9 cellular contexts compared by ENCODE assay signal in genomic region chr1:162070094-162070748, GRCh38. TPM values are rescaled to one million over a fixed set of nuclear protein-coding genes. Genes with fewer than 3 reads are reported as not detected.
DNase-seq lines count a peak whose midpoint lies in the region; ATAC-seq and TF ChIP-seq lines count a peak whose summit lies in the region.
"Had no signal": no experiment of that assay in that cellular context is flagged by ENCODE, and none has a peak within 500 bp of the region (broad histone marks: within the 10 kb centered on the region; RNA-seq: fewer than 3 reads in every experiment).

No MANE protein-coding gene starts in this region.

- H3K4me1 ChIP-seq in DOHH2 (ENCODE audit: control insufficient read depth, low read length) (0 out of 2 replicates have a peak, but pooled peaks cover 2% of the 10 kb centered on the region), spleen (peaks cover 3 to 26% (median 16%) of the 10 kb centered on the region in 6 donors)

- TF ChIP-seq POLR2A in spleen (IDR thresholded peaks at IDR 0.05), result no peak

- H3K27me3 ChIP-seq in DOHH2 (ENCODE audit: control insufficient read depth, low read length), result peaks cover 39% of the 10 kb centered on the region
- H3K27me3 ChIP-seq in spleen (replicated peaks in 1 of 7), result peaks cover 0 to 94% (median 18%) of the 10 kb centered on the region in 7 donors

- TF ChIP-seq CTCF in DOHH2 (IDR thresholded peaks at IDR 0.05; ENCODE audit: low read depth, low read length, poor library complexity, severe bottlenecking) (no peak), spleen (IDR thresholded peaks at IDR 0.05 in 8 of 11, conservative IDR thresholded peaks at IDR 0.05 in 3 of 11) (no peak)

- DNase-seq in activated naive CD4-positive, alpha-beta T cell treated with anti-CD3 and anti-CD28 coated beads, Interleukin-2, amount 50 U/mL, for 16 hours, result peak; percentile 24
- DNase-seq in iPS-NIHi11 (ENCODE audit: low spot score) (peak; percentile 50), spleen (no peak), AG08395 (ENCODE audit: low spot score) (no peak)

- TF ChIP-seq EP300 in Ishikawa (IDR thresholded peaks at IDR 0.05; ENCODE audit: borderline replicate concordance), result no peak

- H3K9me2 ChIP-seq in DOHH2 (replicated peaks; ENCODE audit: control insufficient read depth, low read length), result no peaks in the 10 kb centered on the region

- no peaks in the 10 kb centered on the region for H3K9me3 ChIP-seq in DOHH2 (ENCODE audit: control insufficient read depth, insufficient read depth, low read length)
- H3K9me3 ChIP-seq in spleen, result no peaks in the 10 kb centered on the region

- TF ChIP-seq RAD21 in Ishikawa (IDR thresholded peaks at IDR 0.05; ENCODE audit: low read depth), result no peak

- H3K79me2 ChIP-seq in DOHH2 (ENCODE audit: control insufficient read depth, low read length), result no peaks in the 10 kb centered on the region

- WGBS in spleen, 5 donors, result 2% methylated on average over 10 to 29 of the region's 29 CpGs

- no peaks in the 10 kb centered on the region for H3F3A ChIP-seq in DOHH2 (ENCODE audit: control insufficient read depth, insufficient read depth)

- intact Hi-C loops in spleen (cut with DNase I; ENCODE audit: low total_unique reads), result no loop called here

- H3K4me3 ChIP-seq in DOHH2 (ENCODE audit: low read length), result peak overlapping the region; percentile 53
- H3K4me3 ChIP-seq in spleen, result peak overlapping the region; percentile 51 to 79 (median 67)

- H3K4me2 ChIP-seq in DOHH2 (ENCODE audit: low read length), result peak overlapping the region; percentile 64

- ATAC-seq in GM21717 (IDR thresholded peaks at IDR 0.05; ENCODE audit: unreplicated experiment), result no peak
- no peak for ATAC-seq in GM18873 (IDR thresholded peaks at IDR 0.05; ENCODE audit: low FRiP score, unreplicated experiment)

- no peaks in the 10 kb centered on the region for H4K20me1 ChIP-seq in DOHH2 (ENCODE audit: control insufficient read depth, insufficient read depth, low read depth, low read length)

- H3K27ac ChIP-seq in DOHH2 (ENCODE audit: low read depth, low read length) (no peak overlapping the region), spleen (peak overlapping the region in 2 of 8 donors; percentile 42 to 77)

- no peaks in the 10 kb centered on the region for H3K36me3 ChIP-seq in DOHH2 (ENCODE audit: control insufficient read depth, low read length)
- no peaks in the 10 kb centered on the region for H3K36me3 ChIP-seq in spleen

TF ChIP-seq in Ishikawa, 13 proteins besides CTCF, POLR2A, EP300 and RAD21:
- TF ChIP-seq REST (IDR thresholded peaks at IDR 0.05; ENCODE audit: low read depth) (no peak), USF1 (IDR thresholded peaks at IDR 0.05) (no peak), NFIC (IDR thresholded peaks at IDR 0.05) (no peak), FOXM1 (IDR thresholded peaks at IDR 0.05; ENCODE audit: borderline replicate concordance, low read depth) (no peak), EGR1 (IDR thresholded peaks at IDR 0.05) (no peak), CEBPB (IDR thresholded peaks at IDR 0.05) (peak; percentile 72), TEAD4 (IDR thresholded peaks at IDR 0.05) (no peak), ZBTB7A (IDR thresholded peaks at IDR 0.05; ENCODE audit: low read depth) (peak; percentile 12), TAF1 (IDR thresholded peaks at IDR 0.05; ENCODE audit: low read depth) (no peak), MAX (IDR thresholded peaks at IDR 0.05) (peak; percentile 48; the same call in 1 of the 2 replicates), TCF12 (IDR thresholded peaks at IDR 0.05; ENCODE audit: low read depth) (no peak), YY1 (IDR thresholded peaks at IDR 0.05; ENCODE audit: low read depth) (no peak), CREB1 (IDR thresholded peaks at IDR 0.05; ENCODE audit: low read depth) (no peak)

RNA-seq across cellular contexts. Expression of gene NOS1AP, which starts 0.7 kb away (rescaled TPM):
- total RNA-seq in spleen, result 1 to 10 TPM in 2 of 7 donors, under 1 TPM in 5; 0.23 to 1.7 (median 0.61) TPM
- under 1 TPM in 1 of 3 donors, not detected in 2; 0.16 TPM for polyA plus RNA-seq in spleen
- total RNA-seq: T-helper 1 cell treated with Interleukin-12 subunit alpha and Interleukin-12 subunit beta and Interleukin-4 antibody, amounts not matched to agents 30 ng/mL and 1 ng/mL, for 36 hours had no signal

RNA-seq across cellular contexts. Expression of gene OLFML2B, which starts 46.6 kb away (rescaled TPM):
- total RNA-seq in spleen, result 10 to 100 TPM in 6 of 7 donors, 1 to 10 TPM in 1; 6.5 to 39.7 (median 17.9) TPM
- 1 to 10 TPM; 3.0 to 3.5 (median 3.3) TPM for polyA plus RNA-seq in spleen
- total RNA-seq: T-helper 1 cell treated with Interleukin-12 subunit alpha and Interleukin-12 subunit beta and Interleukin-4 antibody, amounts not matched to agents 30 ng/mL and 1 ng/mL, for 36 hours had no signal

Comparison
In these comparisons a context has a peak if more than half of its experiments do, and no peak if none do; other contexts are left out.
1. DNase-seq: peak in activated naive CD4-positive, alpha-beta T cell treated with anti-CD3 and anti-CD28 coated beads, Interleukin-2, amount 50 U/mL, for 16 hours (single experiment) and iPS-NIHi11 (single experiment); none in spleen (single experiment) and AG08395 (single experiment).